Comparison of ENCODE assay signal across 9 cellular contexts in the genomic region with DNA sequence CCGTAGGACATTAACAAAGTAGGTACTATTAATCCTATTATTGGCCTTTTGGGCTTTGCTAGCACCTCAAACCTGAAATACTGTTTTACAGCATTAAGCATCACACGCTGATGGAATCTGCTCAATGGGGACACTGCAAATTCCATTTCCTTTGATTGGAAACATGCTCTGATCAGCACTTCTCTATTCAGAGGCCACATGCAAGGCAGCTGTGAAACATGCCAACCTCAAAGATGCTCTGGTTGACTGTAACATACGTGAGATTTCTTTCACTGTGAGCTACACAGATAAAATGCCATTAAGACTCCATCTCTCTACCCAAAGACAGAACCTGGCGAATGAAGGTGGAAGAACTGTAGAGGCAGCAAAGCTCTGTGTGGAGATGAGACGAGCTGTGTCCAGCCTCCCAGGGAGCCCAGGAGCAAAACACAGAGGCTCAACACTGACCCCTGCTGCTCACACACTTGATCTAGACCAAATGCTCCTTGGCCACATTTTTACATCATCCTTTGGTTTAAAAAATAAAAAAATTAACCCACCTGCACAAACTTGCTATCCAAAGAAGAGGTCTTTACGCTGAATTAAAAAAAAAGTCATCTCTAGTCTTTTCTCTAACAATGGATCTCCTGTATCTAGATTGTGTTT. TPM values are rescaled to one million over a fixed set of nuclear protein-coding genes. Genes with fewer than 3 reads are reported as not detected.
A peak's percentile ranks its signal among the peaks of the same experiment; 100 is the strongest.
DNase-seq lines count a peak whose midpoint lies in the region; ATAC-seq, FAIRE-seq and TF ChIP-seq lines count a peak whose summit lies in the region.
"Had no signal": no experiment of that assay in that cellular context is flagged by ENCODE, and none has a peak within 500 bp of the region (broad histone marks: within the 10 kb centered on the region; RNA-seq: fewer than 3 reads in every experiment).

No MANE protein-coding gene starts in this region.

- peak overlapping the region in 1 of 2 donors; percentile 16 for H3K27ac Mint-ChIP-seq in T-cell
- H3K27ac Mint-ChIP-seq: T-helper 1 cell treated with Interleukin-12 subunit alpha and Interleukin-12 subunit beta and Interleukin-4 antibody, amounts not matched to agents 30 μg/mL and 1 μg/mL, for 36 hours had no signal

- H3K9ac ChIP-seq in GM12878 (ENCODE audit: control insufficient read depth, insufficient read depth, low read length): no peak overlapping the region

- TF ChIP-seq RAD21 in GM12878 (IDR thresholded peaks at IDR 0.05; ENCODE audit: insufficient read depth, low read depth, low read length): peak; percentile 79

- no peak for TF ChIP-seq EP300 in GM12878 (IDR thresholded peaks at IDR 0.05; ENCODE audit: borderline replicate concordance in 1 of 2, control insufficient read depth in 1 of 2, low read depth in 2 of 2, low read length in 2 of 2)

- H3K27me3 ChIP-seq in GM12878 (replicated peaks in 1 of 2; ENCODE audit: control insufficient read depth in 2 of 2, insufficient read depth in 2 of 2, low read length in 1 of 2): no peaks in the 10 kb centered on the region

- no peaks in the 10 kb centered on the region for H3K36me3 ChIP-seq in GM12878 (ENCODE audit: control insufficient read depth in 2 of 2, insufficient read depth in 2 of 2, low read length in 1 of 2)

- intact Hi-C loops in GM12878 (cut with micrococcal nuclease; ENCODE audit: unreplicated experiment): loop anchor here (2.0 to 10.0 kb wide), 2 partner anchors 30 to 904 kb away; no protein-coding TSS in a partner anchor

- CTCF ChIA-PET in T-cell (lab: Charles Lee): interaction anchor here (0.7 to 1.4 kb wide), 4 partner anchors 8 to 907 kb away, joined by 3 to 15 read pairs (median 7); a partner anchor contains a TSS
- CTCF ChIA-PET in GM12878 (lab: Yijun Ruan, JAX): interaction anchor here (0.6 to 3.4 kb wide), 17 partner anchors 8 to 930 kb away, joined by 3 to 37 read pairs (median 4); a partner anchor contains a TSS

- no peak overlapping the region for H3K4me3 Mint-ChIP-seq in T-cell
- H3K4me3 Mint-ChIP-seq: T-helper 1 cell treated with Interleukin-12 subunit alpha and Interleukin-12 subunit beta and Interleukin-4 antibody, amounts not matched to agents 30 μg/mL and 1 μg/mL, for 36 hours had no signal

- no peaks in the 10 kb centered on the region for H3K9me3 ChIP-seq in GM12878 (replicated peaks; ENCODE audit: control insufficient read depth, insufficient read depth, low read length)

- peaks cover 34 to 37% (median 36%) of the 10 kb centered on the region in 3 donors for H3K4me1 Mint-ChIP-seq in T-cell

- in situ Hi-C loops in GM12878 (cut with MboI): loop anchor here (10.0 to 25.0 kb wide), 2 partner anchors 904 to 1853 kb away; a partner anchor contains a TSS

- no peak overlapping the region for H3K4me3 ChIP-seq in GM12878

- no peak overlapping the region; the same call in 1 of the 2 replicates for H2AFZ ChIP-seq in GM12878 (ENCODE audit: control insufficient read depth, low read depth, low read length)

- WGBS in GM12878 (ENCODE audit: insufficient coverage, insufficient replicate concordance, low lambda C conversion rate, missing lambda C conversion rate): 48% methylated on average over 6 of the region's 6 CpGs

- no peak overlapping the region for H3K27ac ChIP-seq in GM12878 (ENCODE audit: control insufficient read depth, insufficient read depth)

- peaks cover 0 to 3% (median 0%) of the 10 kb centered on the region in 3 donors for H3K9me3 Mint-ChIP-seq in T-cell
- H3K9me3 Mint-ChIP-seq: T-helper 1 cell treated with Interleukin-12 subunit alpha and Interleukin-12 subunit beta and Interleukin-4 antibody, amounts not matched to agents 30 μg/mL and 1 μg/mL, for 36 hours had no signal

- H4K20me1 ChIP-seq in GM12878 (ENCODE audit: control insufficient read depth, insufficient read depth): no peaks in the 10 kb centered on the region

- POLR2A ChIA-PET in T-cell (lab: Charles Lee) (no interaction called here), GM12878 (lab: Charles Lee) (interaction anchor here (1.1 kb wide), 1 partner anchor 8 kb away, joined by 3 read pairs; a partner anchor contains a TSS)

- BruUV-seq in GM12878 (replicated peaks; lab: Mats Ljungman, UMichigan): no TSS peak

- peak; percentile 78 for DNase-seq in D341Med (ENCODE audit: low spot score)
- DNase-seq in T-cell: peak in 25 of 34 experiments; percentile 7 to 49 (median 28)
- no peak for DNase-seq in GM12878 (ENCODE audit: low read depth, low spot score)
- peak; percentile 62 for DNase-seq in islet precursor cell
- peak; percentile 24 for DNase-seq in stimulated activated CD8-positive, alpha-beta memory T cell treated with anti-CD3 and anti-CD28 coated beads, Interleukin-7, amount 100 ng/mL, for 24 hours (ENCODE audit: low read depth)
- DNase-seq in GF-D8 (lab: John Stamatoyannopoulos, UW): no peak

- ATAC-seq in GM19372 (IDR thresholded peaks at IDR 0.05; ENCODE audit: low read depth, unreplicated experiment) (peak; percentile 80), HG03378 (IDR thresholded peaks at IDR 0.05; ENCODE audit: unreplicated experiment) (peak; percentile 84), T-cell (replicated peaks in 1 of 4) (peak; percentile 50 to 62 (median 56)), GM12878 (peak; percentile 96)

- RAD21 ChIA-PET in GM12878 (lab: Charles Lee; ENCODE audit: unreplicated experiment): interaction anchor here (0.9 to 1.8 kb wide), 13 partner anchors 8 to 955 kb away, joined by 3 to 15 read pairs (median 3); a partner anchor contains a TSS

- peaks cover 26% of the 10 kb centered on the region for H3K36me3 Mint-ChIP-seq in T-cell

- H3K4me1 ChIP-seq in GM12878 (ENCODE audit: control insufficient read depth, insufficient read depth, low read length): no peaks in the 10 kb centered on the region

- H3K79me2 ChIP-seq in GM12878 (ENCODE audit: control insufficient read depth, insufficient read depth, low read length): peaks cover 4% of the 10 kb centered on the region; the same call in 1 of the 2 replicates

- SMC1A ChIA-PET in GM12878 (lab: Charles Lee; ENCODE audit: uncharacterized antibody, unreplicated experiment): interaction anchor here (0.8 to 2.9 kb wide), 13 partner anchors 8 to 906 kb away, joined by 3 to 11 read pairs (median 4); a partner anchor contains a TSS

- FAIRE-seq in GM12878 (lab: Jason Lieb, UNC): peak; percentile 52

- no peak overlapping the region for H3K4me2 ChIP-seq in GM12878 (ENCODE audit: control insufficient read depth, insufficient read depth)

- TF ChIP-seq POLR2A in GM12878 (IDR thresholded peaks at IDR 0.05; ENCODE audit: low read depth, low read length): no peak

- no peaks in the 10 kb centered on the region for H3K27me3 Mint-ChIP-seq in T-cell

- peak; percentile 69 to 70 (median 69) for TF ChIP-seq CTCF in GM12878 (IDR thresholded peaks at IDR 0.05 in 2 of 3, conservative IDR thresholded peaks at IDR 0.05 in 1 of 3; ENCODE audit: control insufficient read depth in 2 of 3, extremely low read depth in 1 of 3, insufficient read depth in 1 of 3, low read depth in 3 of 3, low read length in 3 of 3)

TF ChIP-seq in GM12878, 131 proteins besides CTCF, POLR2A, EP300 and RAD21 (continues in another document):
- TF ChIP-seq RUNX3 (IDR thresholded peaks at IDR 0.05; ENCODE audit: low read length): peak; percentile 25; the same call in 1 of the 2 replicates
- TF ChIP-seq SMC3 (IDR thresholded peaks at IDR 0.05; ENCODE audit: borderline replicate concordance, low read length): peak; percentile 74
- TF ChIP-seq HDGF (IDR thresholded peaks at IDR 0.05): 0 out of 2 replicates have a peak, but pooled peaks have one; percentile 49
- no peak for TF ChIP-seq TCF3 (IDR thresholded peaks at IDR 0.05; ENCODE audit: borderline replicate concordance, insufficient read depth, low read depth, low read length)
- TF ChIP-seq, protein P1, sequence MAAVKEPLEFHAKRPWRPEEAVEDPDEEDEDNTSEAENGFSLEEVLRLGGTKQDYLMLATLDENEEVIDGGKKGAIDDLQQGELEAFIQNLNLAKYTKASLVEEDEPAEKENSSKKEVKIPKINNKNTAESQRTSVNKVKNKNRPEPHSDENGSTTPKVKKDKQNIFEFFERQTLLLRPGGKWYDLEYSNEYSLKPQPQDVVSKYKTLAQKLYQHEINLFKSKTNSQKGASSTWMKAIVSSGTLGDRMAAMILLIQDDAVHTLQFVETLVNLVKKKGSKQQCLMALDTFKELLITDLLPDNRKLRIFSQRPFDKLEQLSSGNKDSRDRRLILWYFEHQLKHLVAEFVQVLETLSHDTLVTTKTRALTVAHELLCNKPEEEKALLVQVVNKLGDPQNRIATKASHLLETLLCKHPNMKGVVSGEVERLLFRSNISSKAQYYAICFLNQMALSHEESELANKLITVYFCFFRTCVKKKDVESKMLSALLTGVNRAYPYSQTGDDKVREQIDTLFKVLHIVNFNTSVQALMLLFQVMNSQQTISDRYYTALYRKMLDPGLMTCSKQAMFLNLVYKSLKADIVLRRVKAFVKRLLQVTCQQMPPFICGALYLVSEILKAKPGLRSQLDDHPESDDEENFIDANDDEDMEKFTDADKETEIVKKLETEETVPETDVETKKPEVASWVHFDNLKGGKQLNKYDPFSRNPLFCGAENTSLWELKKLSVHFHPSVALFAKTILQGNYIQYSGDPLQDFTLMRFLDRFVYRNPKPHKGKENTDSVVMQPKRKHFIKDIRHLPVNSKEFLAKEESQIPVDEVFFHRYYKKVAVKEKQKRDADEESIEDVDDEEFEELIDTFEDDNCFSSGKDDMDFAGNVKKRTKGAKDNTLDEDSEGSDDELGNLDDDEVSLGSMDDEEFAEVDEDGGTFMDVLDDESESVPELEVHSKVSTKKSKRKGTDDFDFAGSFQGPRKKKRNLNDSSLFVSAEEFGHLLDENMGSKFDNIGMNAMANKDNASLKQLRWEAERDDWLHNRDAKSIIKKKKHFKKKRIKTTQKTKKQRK (IDR thresholded peaks at IDR 0.05; ENCODE audit: low read depth, low read length): no peak

RNA-seq across cellular contexts. Expression of a gene that starts 8.0 kb away (rescaled TPM):
- total RNA-seq in T-cell (10 to 100 TPM; 49.5 to 60.4 (median 58.1) TPM), GM12878 (2014; rRNA removed) (49.2 and 58.1 TPM in 2 replicates), GM12878 (2014; rRNA removed; fragmentation: Illumina TruSeq; extraction: Trizol) (56.1 and 62.5 TPM in 2 replicates), GM12878 (2021) (51.4 and 54.2 TPM in 2 replicates)
- 18.1 and 22.4 TPM in 2 replicates for total RNA-seq in GM12878 (2013; cell fraction: nucleolus; rRNA removed)
- 11.1 TPM for polyA plus RNA-seq in GM12878 (2011; ENCODE audit: low read depth)
- polyA plus RNA-seq in GM12878 (2011; rRNA removed) (79.5 and 81.9 TPM in 2 replicates), GM12878 (2014; fragmentation: Illumina TruSeq; extraction: Trizol) (117 and 139 TPM in 2 replicates), GM12878 (2014; fragmentation: Nextera tagmentation; extraction: Ambion mirVana) (100 to 1,000 TPM in 1 of 2 experiments, 10 to 100 TPM in 1; 80.7 to 139 TPM), GM12878 (2014; rRNA removed) (67.6 and 78.1 TPM in 2 replicates), GM12878 (2016; fragmentation: Nextera tagmentation; extraction: Ambion mirVana) (100 to 1,000 TPM; 105 to 108 TPM)
- polyA plus RNA-seq in GM12878 (2011; cell fraction: cytosol; rRNA removed): 78.0 and 82.3 TPM in 2 replicates
- polyA plus RNA-seq in GM12878 (2011; cell fraction: nucleus; rRNA removed): 26.6 and 31.5 TPM in 2 replicates
- 19.5 and 22.2 TPM in 2 replicates for polyA plus RNA-seq in GM12878 (2012)
- polyA minus RNA-seq in GM12878 (2011; rRNA and poly(A)+ RNA removed): 42.9 and 53.7 TPM in 2 replicates
- 14.8 and 25.7 TPM in 2 replicates for polyA minus RNA-seq in GM12878 (2011; cell fraction: cytosol; rRNA and poly(A)+ RNA removed)
- 8.6 and 13.8 TPM in 2 replicates for polyA minus RNA-seq in GM12878 (2011; cell fraction: nucleus; rRNA and poly(A)+ RNA removed)

Comparison
In these comparisons a context has a peak if more than half of its experiments do, and no peak if none do; other contexts are left out.
1. DNase-seq: peak in D341Med (single experiment), T-cell (25 of 34), islet precursor cell (single experiment) and stimulated activated CD8-positive, alpha-beta memory T cell treated with anti-CD3 and anti-CD28 coated beads, Interleukin-7, amount 100 ng/mL, for 24 hours (single experiment); none in GM12878 (single experiment) and GF-D8 (single experiment).
2. Peak in every context shown above with its lines, with median percentiles within 50 percentile points of each other: ATAC-seq.